Comparison of ENCODE assay signal across 28 cellular contexts in the genomic region with DNA sequence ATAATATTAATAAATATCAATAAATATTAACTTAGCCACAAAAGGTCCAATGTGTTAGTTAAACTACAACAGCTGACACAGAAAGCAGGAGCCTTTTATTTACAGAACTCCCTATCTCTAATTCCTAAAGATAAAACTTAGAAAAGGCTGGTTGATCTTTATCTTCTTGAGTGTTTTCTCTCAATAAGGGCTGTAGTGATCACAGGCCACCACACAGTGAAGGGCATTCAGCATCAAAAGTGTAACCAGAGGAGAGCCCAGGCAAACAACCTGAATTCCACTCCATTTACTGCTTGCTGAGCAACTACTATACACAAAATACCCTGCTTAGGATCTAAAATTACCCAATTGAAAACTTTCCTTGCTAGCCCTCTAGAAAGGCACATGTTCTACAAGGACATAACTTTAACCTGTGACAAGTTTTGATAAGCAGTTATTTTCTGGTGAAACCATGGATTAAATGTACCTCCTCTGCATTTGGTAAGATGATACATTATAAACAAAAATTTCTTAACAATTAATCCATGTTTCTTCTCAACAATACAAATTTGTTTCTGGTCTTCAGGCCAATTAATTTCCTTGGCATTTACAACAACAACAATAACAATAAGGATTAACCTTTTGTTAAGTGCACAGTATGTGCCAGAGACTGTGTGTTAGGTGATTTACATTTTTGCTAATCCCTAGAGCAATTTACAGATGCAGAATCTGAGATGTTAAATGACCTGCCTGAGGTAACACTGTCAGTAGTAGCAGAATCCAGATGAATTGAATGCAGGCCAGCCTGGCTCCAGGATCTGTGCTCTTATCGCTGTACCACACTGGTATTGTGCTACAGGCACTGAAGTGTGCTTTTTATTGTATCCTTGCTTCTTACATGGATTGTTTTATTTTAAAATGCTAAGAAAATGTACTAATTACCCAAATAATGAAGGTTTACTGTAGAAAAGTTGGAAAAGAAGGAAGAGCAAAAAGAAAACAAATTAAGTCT.
DNase-seq lines count a peak whose midpoint lies in the region; ATAC-seq and TF ChIP-seq lines count a peak whose summit lies in the region.
"Had no signal": no experiment of that assay in that cellular context is flagged by ENCODE, and none has a peak within 500 bp of the region (broad histone marks: within the 10 kb centered on the region; RNA-seq: fewer than 3 reads in every experiment).

No MANE protein-coding gene starts in this region.

- no peak overlapping the region for H2BK5ac ChIP-seq in IMR-90 (ENCODE audit: low read depth, low read length, poor library complexity, severe bottlenecking)

- no peak for TF ChIP-seq POLR2A in IMR-90 (IDR thresholded peaks at IDR 0.05; ENCODE audit: low read depth, low read length)

- in situ Hi-C loops in IMR-90 (cut with MboI; ENCODE audit: low sequenced_read_pairs), result loop anchor here (10.0 kb wide), 1 partner anchor 57 kb away; no protein-coding TSS in a partner anchor

- no peak overlapping the region for H2BK20ac ChIP-seq in IMR-90 (ENCODE audit: low read depth, low read length)

- H3K9me1 ChIP-seq in IMR-90 (ENCODE audit: insufficient read depth, low read length), result no peaks in the 10 kb centered on the region

- H3K23ac ChIP-seq in IMR-90 (ENCODE audit: low read depth, low read length), result no peak overlapping the region

- POLR2A ChIA-PET in IMR-90 (lab: Charles Lee; ENCODE audit: unreplicated experiment), result no interaction called here

- H3K36me3 Mint-ChIP-seq in endodermal cell (ENCODE audit: low read depth) (no peaks in the 10 kb centered on the region), nephron progenitor cell (ENCODE audit: low read depth) (peaks cover 92% of the 10 kb centered on the region)
- H3K36me3 Mint-ChIP-seq: activated naive CD4-positive, alpha-beta T cell treated with anti-CD3 and anti-CD28 coated beads, Interleukin-2, amount 50 U/mL, for 24 hours; CD4-positive, alpha-beta memory T cell; naive thymus-derived CD8-positive, alpha-beta T cell; stimulated activated effector memory CD8-positive, alpha-beta T cell treated with anti-CD3 and anti-CD28 coated beads, Interleukin-12 subunit alpha, Interleukin-12 subunit beta, amount 100 ng/mL, for 72 hours; T-cell had no signal

- H3K14ac ChIP-seq in IMR-90 (replicated peaks; ENCODE audit: low read depth, low read length), result no peak overlapping the region

- H3K4me1 Mint-ChIP-seq in endodermal cell, result peaks cover 10% of the 10 kb centered on the region
- H3K4me1 Mint-ChIP-seq in nephron progenitor cell, result no peaks in the 10 kb centered on the region
- H3K4me1 Mint-ChIP-seq: activated CD4-positive, alpha-beta T cell treated with anti-CD3 and anti-CD28 coated beads, Interleukin-2, amount 10 ng/mL, durations not matched to agents 24 days and 14 days; activated naive CD4-positive, alpha-beta T cell treated with anti-CD3 and anti-CD28 coated beads, Interleukin-2, amount 50 U/mL, for 24 hours; CD4-positive, alpha-beta memory T cell; naive thymus-derived CD8-positive, alpha-beta T cell; stimulated activated effector memory CD8-positive, alpha-beta T cell treated with anti-CD3 and anti-CD28 coated beads, Interleukin-12 subunit alpha, Interleukin-12 subunit beta, amount 100 ng/mL, for 72 hours; T-cell had no signal

- no peak overlapping the region for H3K56ac ChIP-seq in IMR-90 (ENCODE audit: extremely low read depth, insufficient read depth, low read length)

- 0 out of 2 replicates have a peak, but pooled peaks have one; percentile 21 for ATAC-seq in IMR-90 (ENCODE audit: low read depth)
- ATAC-seq in GM21447 (IDR thresholded peaks at IDR 0.05; ENCODE audit: unreplicated experiment), result no peak
- no peak for ATAC-seq in GM21619 (IDR thresholded peaks at IDR 0.05; ENCODE audit: unreplicated experiment)
- ATAC-seq: A549; HCT116; naive thymus-derived CD8-positive, alpha-beta T cell; stimulated activated effector memory CD8-positive, alpha-beta T cell treated with anti-CD3 and anti-CD28 coated beads, Interleukin-12 subunit alpha, Interleukin-12 subunit beta, amount 100 ng/mL, for 72 hours; T-cell had no signal

- no peaks in the 10 kb centered on the region for H3K9me3 ChIP-seq in cardiac muscle cell (ENCODE audit: low read depth)
- no peaks in the 10 kb centered on the region for H3K9me3 ChIP-seq in right atrium auricular region
- H3K9me3 ChIP-seq in IMR-90 (ENCODE audit: control insufficient read depth, insufficient read depth, low read length), result no peaks in the 10 kb centered on the region
- H3K9me3 ChIP-seq in endodermal cell (ENCODE audit: control insufficient read depth, low read length), result peaks cover 10% of the 10 kb centered on the region
- H3K9me3 ChIP-seq: A549, SJSA1 had no signal

- dilution Hi-C loops in IMR-90 (cut with HindIII; ENCODE audit: low sequenced_read_pairs, unreplicated experiment), result no loop called here

- no CpG with 5 or more reads among the region's 1 CpG for WGBS in IMR-90 (ENCODE audit: extremely low coverage in 2 of 2, insufficient read length in 1 of 2), 2 experiments
- WGBS in endodermal cell (ENCODE audit: insufficient coverage in 1 of 2, insufficient read length in 1 of 2), 2 experiments, result 89% methylated on average over 1 of the region's 1 CpG; no CpG with 5 or more reads in 1 of the 2 experiments

- peaks cover 3% of the 10 kb centered on the region for H3K36me3 ChIP-seq in cardiac muscle cell
- no peaks in the 10 kb centered on the region for H3K36me3 ChIP-seq in right atrium auricular region
- H3K36me3 ChIP-seq in IMR-90 (ENCODE audit: control insufficient read depth, insufficient read depth, low read length), result no peaks in the 10 kb centered on the region
- H3K36me3 ChIP-seq in endodermal cell (ENCODE audit: control insufficient read depth, insufficient read depth, low read length), result no peaks in the 10 kb centered on the region
- H3K36me3 ChIP-seq: SJSA1, tibial nerve had no signal

- H3K9ac ChIP-seq in IMR-90 (ENCODE audit: low read depth, low read length) (no peak overlapping the region), endodermal cell (ENCODE audit: extremely low read depth, low read length, poor library complexity, severe bottlenecking) (no peak overlapping the region)

- no TSS peak for BruUV-seq in IMR-90 (replicated peaks; lab: Mats Ljungman, UMichigan)

- H3K27me3 ChIP-seq in cardiac muscle cell (no peaks in the 10 kb centered on the region), right atrium auricular region (no peaks in the 10 kb centered on the region), IMR-90 (ENCODE audit: control insufficient read depth, insufficient read depth, low read length) (no peaks in the 10 kb centered on the region), endodermal cell (ENCODE audit: control insufficient read depth, insufficient read depth, low read length, poor library complexity, severe bottlenecking) (no peaks in the 10 kb centered on the region)
- H3K27me3 ChIP-seq: SJSA1, tibial nerve had no signal

- CTCF ChIA-PET in IMR-90 (lab: Yijun Ruan, JAX), result no interaction called here

- H2BK120ac ChIP-seq in IMR-90 (ENCODE audit: low read depth, low read length), result no peak overlapping the region

- H3K27ac Mint-ChIP-seq in endodermal cell, result no peak overlapping the region
- H3K27ac Mint-ChIP-seq in nephron progenitor cell, result peak overlapping the region; percentile 36
- H3K27ac Mint-ChIP-seq: activated CD4-positive, alpha-beta T cell treated with anti-CD3 and anti-CD28 coated beads, Interleukin-2, amount 10 ng/mL, durations not matched to agents 24 days and 14 days; activated naive CD4-positive, alpha-beta T cell treated with anti-CD3 and anti-CD28 coated beads, Interleukin-2, amount 50 U/mL, for 24 hours; CD4-positive, alpha-beta memory T cell; naive thymus-derived CD8-positive, alpha-beta T cell; stimulated activated effector memory CD8-positive, alpha-beta T cell treated with anti-CD3 and anti-CD28 coated beads, Interleukin-12 subunit alpha, Interleukin-12 subunit beta, amount 100 ng/mL, for 72 hours; T-cell had no signal

- intact Hi-C loops in IMR-90 (cut with micrococcal nuclease), result no loop called here

- no peak overlapping the region for H4K91ac ChIP-seq in IMR-90 (ENCODE audit: insufficient read depth, low read depth, low read length)

- no peaks in the 10 kb centered on the region for H3K27me3 Mint-ChIP-seq in endodermal cell (ENCODE audit: insufficient read depth)
- peaks cover 2% of the 10 kb centered on the region for H3K27me3 Mint-ChIP-seq in nephron progenitor cell (ENCODE audit: low read depth, poor library complexity)
- H3K27me3 Mint-ChIP-seq: activated CD4-positive, alpha-beta T cell treated with anti-CD3 and anti-CD28 coated beads, Interleukin-2, amount 10 ng/mL, durations not matched to agents 24 days and 14 days; activated naive CD4-positive, alpha-beta T cell treated with anti-CD3 and anti-CD28 coated beads, Interleukin-2, amount 50 U/mL, for 24 hours; CD4-positive, alpha-beta memory T cell; T-cell had no signal

- TF ChIP-seq CTCF in cardiac muscle cell (IDR thresholded peaks at IDR 0.05; ENCODE audit: low read depth, low read length) (no peak), right atrium auricular region (IDR thresholded peaks at IDR 0.05) (no peak), IMR-90 (conservative IDR thresholded peaks at IDR 0.05; ENCODE audit: low read depth, low read length) (no peak), endodermal cell (conservative IDR thresholded peaks at IDR 0.05) (no peak), nephron progenitor cell (IDR thresholded peaks at IDR 0.05) (no peak)

- H3K4me1 ChIP-seq in cardiac muscle cell (ENCODE audit: low read depth) (no peaks in the 10 kb centered on the region), right atrium auricular region (no peaks in the 10 kb centered on the region), IMR-90 (ENCODE audit: control insufficient read depth, insufficient read depth, low read length) (no peaks in the 10 kb centered on the region), endodermal cell (ENCODE audit: control insufficient read depth, insufficient read depth, low read length) (no peaks in the 10 kb centered on the region)
- H3K4me1 ChIP-seq: A549, SJSA1, tibial nerve had no signal

- H3K27ac ChIP-seq in cardiac muscle cell, result peak overlapping the region; percentile 45
- H3K27ac ChIP-seq in right atrium auricular region, result no peak overlapping the region
- H3K27ac ChIP-seq in IMR-90 (ENCODE audit: insufficient read depth, low read length), result no peak overlapping the region
- H3K27ac ChIP-seq in endodermal cell (ENCODE audit: low read depth, low read length), result no peak overlapping the region
- H3K27ac ChIP-seq: A549, SJSA1, tibial nerve had no signal

- no peak overlapping the region for H4K5ac ChIP-seq in IMR-90 (ENCODE audit: low read depth, low read length)

- no peak overlapping the region for H3K4ac ChIP-seq in IMR-90 (ENCODE audit: low read depth, low read length)

- no peak overlapping the region for H4K8ac ChIP-seq in IMR-90 (ENCODE audit: low read depth in 2 of 2, low read length in 2 of 2)

- H2AK9ac ChIP-seq in IMR-90 (replicated peaks; ENCODE audit: low read depth, low read length, poor library complexity), result no peak overlapping the region

- H4K20me1 ChIP-seq in IMR-90 (ENCODE audit: insufficient read depth, low read length), result no peaks in the 10 kb centered on the region

- H3K4me3 Mint-ChIP-seq in endodermal cell (no peak overlapping the region), nephron progenitor cell (no peak overlapping the region)
- H3K4me3 Mint-ChIP-seq: activated CD4-positive, alpha-beta T cell treated with anti-CD3 and anti-CD28 coated beads, Interleukin-2, amount 10 ng/mL, durations not matched to agents 24 days and 14 days; activated naive CD4-positive, alpha-beta T cell treated with anti-CD3 and anti-CD28 coated beads, Interleukin-2, amount 50 U/mL, for 24 hours; CD4-positive, alpha-beta memory T cell; stimulated activated effector memory CD8-positive, alpha-beta T cell treated with anti-CD3 and anti-CD28 coated beads, Interleukin-12 subunit alpha, Interleukin-12 subunit beta, amount 100 ng/mL, for 72 hours; T-cell had no signal

- no peak overlapping the region for H3K4me2 ChIP-seq in IMR-90 (ENCODE audit: low read depth, low read length)
- H3K4me2 ChIP-seq: A549 had no signal

- DNase-seq in cardiac muscle cell (ENCODE audit: low read depth in 1 of 2, low spot score in 1 of 2), result no peak
- DNase-seq in right atrium auricular region (ENCODE audit: low spot score), result no peak
- no peak for DNase-seq in IMR-90
- peak; percentile 57 for DNase-seq in endodermal cell
- no peak for DNase-seq in nephron progenitor cell
- DNase-seq in NCI-H146 treated with DMSO at 0.1 percent for 48 hours (lab: John Stamatoyannopoulos, UW; ENCODE audit: unreplicated experiment), result no peak
- DNase-seq: activated CD4-positive, alpha-beta T cell treated with anti-CD3 and anti-CD28 coated beads, Interleukin-2, amount 10 ng/mL, durations not matched to agents 24 days and 14 days; aorta; caudate nucleus; CD4-positive, alpha-beta memory T cell; cortex of kidney; effector memory CD4-positive, alpha-beta T cell; glutamatergic neuron; naive thymus-derived CD8-positive, alpha-beta T cell; NCI-H1417 treated with DMSO at 0.1 percent for 48 hours; NCI-H2107; NCI-H345; NCI-H774; stimulated activated CD4-positive, alpha-beta T cell treated with anti-CD3 and anti-CD28 coated beads, Interleukin-15, amount 100 ng/mL, for 24 hours; T-cell had no signal

- H3K4me3 ChIP-seq in cardiac muscle cell (no peak overlapping the region), right atrium auricular region (no peak overlapping the region), IMR-90 (ENCODE audit: insufficient read depth, low read depth, low read length) (no peak overlapping the region), endodermal cell (ENCODE audit: low read length) (no peak overlapping the region)
- H3K4me3 ChIP-seq: A549, SJSA1, tibial nerve had no signal

- H3K9me3 Mint-ChIP-seq in endodermal cell (peaks cover 6% of the 10 kb centered on the region), nephron progenitor cell (peaks cover 36% of the 10 kb centered on the region)

- no peak overlapping the region for H2AFZ ChIP-seq in IMR-90 (replicated peaks; ENCODE audit: low read length, poor library complexity)

- no peak overlapping the region for H2AK5ac ChIP-seq in IMR-90 (ENCODE audit: low read depth, low read length)

- H3K79me1 ChIP-seq in IMR-90 (ENCODE audit: low read depth in 1 of 2, low read length in 2 of 2), result no peaks in the 10 kb centered on the region

- no peak for TF ChIP-seq RAD21 in IMR-90 (IDR thresholded peaks at IDR 0.05; ENCODE audit: low read length)

- no peak overlapping the region for H3K18ac ChIP-seq in IMR-90 (ENCODE audit: low read depth, low read length)

- H2BK15ac ChIP-seq in IMR-90 (ENCODE audit: low read depth, low read length), result no peak overlapping the region
